18 cellular contexts compared by ENCODE assay signal in the genomic region with DNA sequence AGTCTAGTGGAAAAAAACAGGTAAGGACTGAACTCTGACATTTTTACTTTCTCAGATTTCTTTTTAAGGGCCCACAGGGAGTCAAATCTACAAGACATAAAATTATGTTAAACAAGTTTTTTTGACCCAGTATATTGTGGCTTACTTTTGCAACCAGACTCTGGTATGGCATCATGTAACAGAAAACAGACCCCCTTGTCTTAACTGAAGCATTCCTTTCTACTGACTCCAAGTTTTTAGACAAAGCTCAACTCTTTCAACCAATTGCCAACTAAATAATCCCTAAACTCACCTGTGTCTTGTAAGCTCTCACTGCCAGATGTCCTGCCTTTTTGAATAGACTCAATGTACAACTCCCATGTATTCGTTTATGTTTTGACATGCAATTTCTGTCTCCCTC.
"Had no signal": no experiment of that assay in that cellular context is flagged by ENCODE, and none has a peak within 500 bp of the region (broad histone marks: within the 10 kb centered on the region; RNA-seq: fewer than 3 reads in every experiment).

No MANE protein-coding gene starts in this region.

- H3K27me3 Mint-ChIP-seq: activated CD8-positive, alpha-beta memory T cell treated with anti-CD3 and anti-CD28 coated beads, Interleukin-2, amount 10 ng/mL, durations not matched to agents 7 days and 5 days; activated T-cell treated with anti-CD3 and anti-CD28 coated beads, Interleukin-2, amount 50 U/mL, for 24 hours; natural killer cell treated with Interleukin-12 subunit alpha and Interleukin-12 subunit beta and Interleukin-15 and Interleukin-18, amount 100 ng/mL, for 72 hours; type B pancreatic cell had no signal

- H3K9me3 ChIP-seq: colonic mucosa had no signal

- H3K4me3 ChIP-seq: colonic mucosa, lung had no signal

- H3K27ac Mint-ChIP-seq: activated CD8-positive, alpha-beta memory T cell treated with anti-CD3 and anti-CD28 coated beads, Interleukin-2, amount 10 ng/mL, durations not matched to agents 7 days and 5 days; activated naive CD8-positive, alpha-beta T cell; activated T-cell treated with anti-CD3 and anti-CD28 coated beads, Interleukin-2, amount 50 U/mL, for 24 hours; type B pancreatic cell had no signal

- H3K36me3 ChIP-seq: colonic mucosa had no signal

- ATAC-seq: activated CD8-positive, alpha-beta memory T cell treated with anti-CD3 and anti-CD28 coated beads, Interleukin-2, amount 10 ng/mL, durations not matched to agents 7 days and 5 days; left colon; natural killer cell treated with Interleukin-12 subunit alpha and Interleukin-12 subunit beta and Interleukin-15 and Interleukin-18, amount 100 ng/mL, for 72 hours; right cardiac atrium had no signal

- H3K36me3 Mint-ChIP-seq: activated naive CD8-positive, alpha-beta T cell; type B pancreatic cell had no signal

- H3K27me3 ChIP-seq: colonic mucosa had no signal

- H3K9me3 Mint-ChIP-seq: activated T-cell treated with anti-CD3 and anti-CD28 coated beads, Interleukin-2, amount 50 U/mL, for 24 hours had no signal

- H3K4me3 Mint-ChIP-seq: activated CD8-positive, alpha-beta memory T cell treated with anti-CD3 and anti-CD28 coated beads, Interleukin-2, amount 10 ng/mL, durations not matched to agents 7 days and 5 days; activated naive CD8-positive, alpha-beta T cell; activated T-cell treated with anti-CD3 and anti-CD28 coated beads, Interleukin-2, amount 50 U/mL, for 24 hours; type B pancreatic cell had no signal

- H3K4me1 ChIP-seq: colonic mucosa had no signal

- H3K27ac ChIP-seq: colonic mucosa had no signal

- DNase-seq: activated CD4-positive, alpha-beta T cell treated with anti-CD3 and anti-CD28 coated beads, Interleukin-2, amount 50 U/mL, for 48 hours; activated CD4-positive, CD25-positive, alpha-beta regulatory T cell treated with anti-CD3 and anti-CD28 coated beads, Interleukin-2, amount 50 U/mL, for 72 hours; activated CD8-positive, alpha-beta memory T cell treated with anti-CD3 and anti-CD28 coated beads, Interleukin-2, amount 10 ng/mL, durations not matched to agents 7 days and 5 days; activated gamma-delta T cell; activated T-cell treated with anti-CD3 and anti-CD28 coated beads, Interleukin-2, amount 50 U/mL, for 24 hours; anterior cingulate cortex; colonic mucosa; effector CD8-positive, alpha-beta T cell; left colon; nucleus accumbens; right cardiac atrium; stimulated activated naive CD4-positive, alpha-beta T cell; substantia nigra; T-helper 2 cell had no signal
